ENCODE assay signal across 22 cellular contexts in genomic region chr13:111459803-111460547, GRCh38.
"Had no signal": no experiment of that assay in that cellular context is flagged by ENCODE, and none has a peak within 500 bp of the region (broad histone marks: within the 10 kb centered on the region; RNA-seq: fewer than 3 reads in every experiment).

No MANE protein-coding gene starts in this region.

- DNase-seq: activated CD4-positive, alpha-beta T cell treated with anti-CD3 and anti-CD28 coated beads for 4 hours; activated CD8-positive, alpha-beta memory T cell treated with anti-CD3 and anti-CD28 coated beads for 24 hours; activated CD8-positive, alpha-beta memory T cell treated with anti-CD3 and anti-CD28 coated beads, Interleukin-2, amount 50 U/mL, for 4 hours; activated effector memory CD4-positive, alpha-beta T cell treated with anti-CD3 and anti-CD28 coated beads, Interleukin-2, amount 50 U/mL, for 16 hours; activated naive CD4-positive, alpha-beta T cell treated with anti-CD3 and anti-CD28 coated beads, Interleukin-2, amount 50 U/mL, for 16 hours; activated T-cell treated with anti-CD3 and anti-CD28 coated beads, Interleukin-2, amount 50 U/mL, for 1 hour; left cardiac atrium; stimulated activated CD4-positive, alpha-beta T cell treated with anti-CD3 and anti-CD28 coated beads, Interleukin-1b, Interleukin-23, amount 100 ng/mL, for 48 hours; stimulated activated CD4-positive, alpha-beta T cell treated with anti-CD3 and anti-CD28 coated beads, Interleukin-4, amount 100 ng/mL, for 4 hours; stimulated activated CD8-positive, alpha-beta memory T cell treated with anti-CD3 and anti-CD28 coated beads, Interleukin-4, amount 100 ng/mL, for 48 hours; stimulated activated naive CD4-positive, alpha-beta T cell treated with Interleukin-2 at 50 U/mL for 16 hours had no signal

- H3K9me3 ChIP-seq: pancreas, psoas muscle had no signal

- FAIRE-seq: endothelial cell of umbilical vein, keratinocyte, pancreas had no signal

- H3K4me1 ChIP-seq: gastroesophageal sphincter, pancreas, psoas muscle, tibial nerve had no signal

- H3K4me3 ChIP-seq: gastroesophageal sphincter, hepatocyte, pancreas, psoas muscle, smooth muscle cell, tibial nerve had no signal

- H2AFZ ChIP-seq: hepatocyte had no signal

- H3K79me2 ChIP-seq: hepatocyte had no signal

- H3K4me3 Mint-ChIP-seq: activated T-helper 1 cell treated with anti-CD3 and anti-CD28 coated beads, Interleukin-12 subunit alpha, Interleukin-12 subunit beta, Interleukin-2, Interleukin-4 antibody, amounts not matched to agents 30 ng/mL and 10 ng/mL and 1 ng/mL, durations not matched to agents 14 hours and 24 hours and 36 hours; nephron; T-helper 2 cell treated with Interferon-gamma antibody and Interleukin-4, amounts not matched to agents 5 μg/mL and 100 μg/mL, for 36 hours had no signal

- H3K27me3 ChIP-seq: pancreas had no signal

- H3K27ac ChIP-seq: gastroesophageal sphincter, hepatocyte, pancreas, psoas muscle had no signal

- H3K36me3 ChIP-seq: gastroesophageal sphincter, pancreas, tibial nerve had no signal

- H3K27ac Mint-ChIP-seq: activated T-helper 1 cell treated with anti-CD3 and anti-CD28 coated beads, Interleukin-12 subunit alpha, Interleukin-12 subunit beta, Interleukin-2, Interleukin-4 antibody, amounts not matched to agents 30 ng/mL and 10 ng/mL and 1 ng/mL, durations not matched to agents 14 hours and 24 hours and 36 hours; nephron; T-helper 2 cell treated with Interferon-gamma antibody and Interleukin-4, amounts not matched to agents 5 μg/mL and 100 μg/mL, for 36 hours had no signal

- H3K9me3 Mint-ChIP-seq: activated T-helper 1 cell treated with anti-CD3 and anti-CD28 coated beads, Interleukin-12 subunit alpha, Interleukin-12 subunit beta, Interleukin-2, Interleukin-4 antibody, amounts not matched to agents 30 ng/mL and 10 ng/mL and 1 ng/mL, durations not matched to agents 14 hours and 24 hours and 36 hours; T-helper 2 cell treated with Interferon-gamma antibody and Interleukin-4, amounts not matched to agents 5 μg/mL and 100 μg/mL, for 36 hours had no signal

- H3K4me2 ChIP-seq: hepatocyte, smooth muscle cell had no signal

- H3K4me1 Mint-ChIP-seq: nephron had no signal
